10 cellular contexts compared by ENCODE assay signal in the genomic region with DNA sequence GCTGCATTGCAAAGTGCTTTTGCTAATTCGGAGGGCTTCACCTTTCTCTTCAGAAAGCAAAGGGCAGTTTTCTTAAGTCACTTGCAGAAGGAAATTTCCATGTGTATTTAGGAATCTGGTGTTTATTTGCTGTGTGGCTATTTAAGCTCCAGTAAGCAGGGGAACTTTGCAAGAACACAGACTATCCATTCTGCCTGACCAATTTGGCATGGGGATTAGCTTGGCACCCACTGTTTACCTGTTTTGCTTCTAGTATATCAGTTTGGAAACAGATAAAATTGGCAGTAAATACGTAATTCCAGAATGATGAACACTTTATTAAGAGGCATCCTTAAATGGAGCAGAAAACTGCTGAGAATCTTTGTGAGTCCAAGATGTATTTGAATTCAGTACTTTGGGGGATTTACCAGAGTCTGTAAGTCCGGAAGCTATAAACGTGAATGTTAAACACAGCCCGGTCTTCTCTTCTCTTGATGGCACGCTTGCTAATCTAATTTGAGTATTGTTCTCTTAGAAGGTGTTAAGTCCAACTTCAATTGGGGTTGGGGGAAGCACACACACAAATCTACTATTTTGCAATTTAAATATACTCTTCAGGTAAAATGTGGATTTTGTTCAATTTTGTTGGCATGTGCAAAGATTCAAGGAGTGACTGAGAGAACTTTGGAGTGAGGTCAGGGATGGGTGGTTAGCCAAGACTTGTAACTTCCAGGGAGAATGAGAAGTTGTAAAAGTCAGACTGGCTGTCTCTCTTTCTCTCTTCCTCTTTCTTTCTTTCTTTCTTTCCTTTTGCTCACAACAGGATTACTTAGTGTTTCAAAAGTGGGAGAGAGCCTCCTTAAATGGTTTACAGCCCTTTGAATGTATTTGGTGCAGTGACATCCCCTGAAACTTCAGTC. TPM values are rescaled to one million over a fixed set of nuclear protein-coding genes. Genes with fewer than 3 reads are reported as not detected.
A peak's percentile ranks its signal among the peaks of the same experiment; 100 is the strongest.
DNase-seq lines count a peak whose midpoint lies in the region; ATAC-seq and TF ChIP-seq lines count a peak whose summit lies in the region.
"Had no signal": no experiment of that assay in that cellular context is flagged by ENCODE, and none has a peak within 500 bp of the region (broad histone marks: within the 10 kb centered on the region; RNA-seq: fewer than 3 reads in every experiment).

No MANE protein-coding gene starts in this region.

- no peak for TF ChIP-seq POLR2A in adrenal gland (IDR thresholded peaks at IDR 0.05)

- ATAC-seq in psoas muscle, result no peak

- peaks cover 4% of the 10 kb centered on the region for H3K27me3 Mint-ChIP-seq in endothelial cell (ENCODE audit: unreplicated experiment)

- peaks cover 39% of the 10 kb centered on the region for H3K4me1 ChIP-seq in psoas muscle
- peaks cover 0 to 14% of the 10 kb centered on the region in 2 donors for H3K4me1 ChIP-seq in adrenal gland (replicated peaks in 1 of 2)

- H3K4me3 ChIP-seq in GM12864 (ENCODE audit: low read depth, low read length), result peak overlapping the region; percentile 39
- H3K4me3 ChIP-seq in LNCaP clone FGC (ENCODE audit: low read depth, low read length), result peak overlapping the region; percentile 80
- peak overlapping the region; percentile 65 for H3K4me3 ChIP-seq in psoas muscle
- H3K4me3 ChIP-seq in adrenal gland, result peak overlapping the region in 1 of 4 donors; percentile 25

- TF ChIP-seq CTCF in GM12864 (IDR thresholded peaks at IDR 0.05; ENCODE audit: low read depth, low read length, missing control alignments) (no peak), LNCaP clone FGC (IDR thresholded peaks at IDR 0.05; ENCODE audit: control insufficient read depth, extremely low read depth, insufficient read depth) (no peak), endothelial cell (IDR thresholded peaks at IDR 0.05; ENCODE audit: unreplicated experiment) (no peak), psoas muscle (IDR thresholded peaks at IDR 0.05) (no peak), adrenal gland (IDR thresholded peaks at IDR 0.05) (no peak)

- H3K36me3 ChIP-seq in psoas muscle (ENCODE audit: insufficient read depth in 1 of 2, low read depth in 1 of 2) (no peaks in the 10 kb centered on the region), adrenal gland (replicated peaks in 1 of 2) (no peaks in the 10 kb centered on the region)

- H3K27me3 ChIP-seq in psoas muscle (ENCODE audit: insufficient read depth in 3 of 3, low read length in 2 of 3) (no peaks in the 10 kb centered on the region), adrenal gland (peaks cover 10% of the 10 kb centered on the region)

- peak overlapping the region; percentile 85 for H3K4me3 Mint-ChIP-seq in endothelial cell (ENCODE audit: unreplicated experiment)

- H3K9me3 ChIP-seq in psoas muscle (no peaks in the 10 kb centered on the region), adrenal gland (replicated peaks in 1 of 3) (no peaks in the 10 kb centered on the region)

- H3K9me3 Mint-ChIP-seq in endothelial cell (ENCODE audit: unreplicated experiment), result no peaks in the 10 kb centered on the region
- H3K9me3 Mint-ChIP-seq: activated T-cell treated with anti-CD3 and anti-CD28 coated beads, Interleukin-2, amount 50 U/mL, for 24 hours had no signal

- 7 to 15% (median 13%) methylated on average over 6 of the region's 6 CpGs for WGBS in psoas muscle, 3 donors
- WGBS in adrenal gland, 4 donors, result 52 to 70% (median 63%) methylated on average over 6 of the region's 6 CpGs

- H3K27ac ChIP-seq in psoas muscle (peak overlapping the region; percentile 57), adrenal gland (no peak overlapping the region)

- intact Hi-C loops in psoas muscle (cut with DNase I), result loop anchor here (5.0 kb wide), 2 partner anchors 162 to 457 kb away; no protein-coding TSS in a partner anchor
- intact Hi-C loops in adrenal gland (cut with DNase I), result no loop called here

- H3K36me3 Mint-ChIP-seq in endothelial cell (ENCODE audit: low read depth, unreplicated experiment), result peaks cover 3% of the 10 kb centered on the region

- H3K27ac Mint-ChIP-seq in endothelial cell (ENCODE audit: unreplicated experiment), result no peak overlapping the region
- H3K27ac Mint-ChIP-seq: activated T-cell treated with anti-CD3 and anti-CD28 coated beads, Interleukin-2, amount 50 U/mL, for 24 hours had no signal

- DNase-seq in GM12864 (ENCODE audit: low read depth) (no peak), LNCaP clone FGC (ENCODE audit: low read depth) (no peak), endothelial cell (ENCODE audit: low spot score) (no peak), psoas muscle (no peak), kidney glomerular epithelial cell (lab: John Stamatoyannopoulos, UW) (no peak), CD1c-positive myeloid dendritic cell (ENCODE audit: extremely low spot score) (no peak), adrenal gland (no peak), SKM-1 (lab: John Stamatoyannopoulos, UW; ENCODE audit: unreplicated experiment) (no peak)
- DNase-seq: NCI-H146 had no signal

- peaks cover 39% of the 10 kb centered on the region for H3K4me1 Mint-ChIP-seq in endothelial cell (ENCODE audit: unreplicated experiment)

RNA-seq across cellular contexts. Expression of gene ACKR3, which starts 0.7 kb away (rescaled TPM):
- 24.8 TPM for total RNA-seq in endothelial cell (ENCODE audit: unreplicated experiment)
- 10 to 100 TPM in 3 of 4 donors, 1 to 10 TPM in 1; 7.8 to 23.2 (median 13.7) TPM for total RNA-seq in psoas muscle
- 10 to 100 TPM; 14.7 to 25.3 (median 20.4) TPM for polyA plus RNA-seq in psoas muscle
- 1 to 10 TPM; 1.1 to 3.5 (median 1.9) TPM for total RNA-seq in adrenal gland
- polyA plus RNA-seq in adrenal gland, result 10 to 100 TPM in 1 of 3 donors, 1 to 10 TPM in 2; 1.2 to 12.8 (median 3.3) TPM

Comparison
In these comparisons a context has a peak if more than half of its experiments do, and no peak if none do; other contexts are left out.
1. intact Hi-C loops: an anchor here in psoas muscle (5.0 kb wide); none called in adrenal gland.